12 cellular contexts compared by ENCODE assay signal in genomic region chr4:6969826-6970800, GRCh38.
DNase-seq lines count a peak whose midpoint lies in the region; ATAC-seq and TF ChIP-seq lines count a peak whose summit lies in the region.
"Had no signal": no experiment of that assay in that cellular context is flagged by ENCODE, and none has a peak within 500 bp of the region (broad histone marks: within the 10 kb centered on the region; RNA-seq: fewer than 3 reads in every experiment).

No MANE protein-coding gene starts in this region.

- H3K9me3 Mint-ChIP-seq in glutamatergic neuron (ENCODE audit: unreplicated experiment) (peaks cover 2% of the 10 kb centered on the region), endothelial cell (ENCODE audit: unreplicated experiment) (no peaks in the 10 kb centered on the region)
- no peaks in the 10 kb centered on the region for H3K9me3 Mint-ChIP-seq in activated naive CD4-positive, alpha-beta T cell treated with anti-CD3 and anti-CD28 coated beads, Interleukin-2, amount 10 ng/mL, durations not matched to agents 7 days and 5 days
- H3K9me3 Mint-ChIP-seq: CD8-positive, alpha-beta memory T cell had no signal

- TF ChIP-seq CTCF in glutamatergic neuron (IDR thresholded peaks at IDR 0.05; ENCODE audit: partially characterized antibody, unreplicated experiment) (no peak), endothelial cell (IDR thresholded peaks at IDR 0.05; ENCODE audit: unreplicated experiment) (no peak)

- H3K4me3 Mint-ChIP-seq in glutamatergic neuron (ENCODE audit: unreplicated experiment) (no peak overlapping the region), endothelial cell (ENCODE audit: unreplicated experiment) (no peak overlapping the region)
- no peak overlapping the region for H3K4me3 Mint-ChIP-seq in activated naive CD4-positive, alpha-beta T cell treated with anti-CD3 and anti-CD28 coated beads, Interleukin-2, amount 10 ng/mL, durations not matched to agents 7 days and 5 days
- H3K4me3 Mint-ChIP-seq: CD8-positive, alpha-beta memory T cell had no signal

- CTCF ChIA-PET in activated naive CD4-positive, alpha-beta T cell treated with anti-CD3 and anti-CD28 coated beads, Interleukin-2, amount 10 ng/mL, durations not matched to agents 7 days and 5 days (lab: Charles Lee): no interaction called here

- ATAC-seq in GM18502 (IDR thresholded peaks at IDR 0.05; ENCODE audit: poor library complexity, unreplicated experiment) (peak; percentile 80), GM21390 (IDR thresholded peaks at IDR 0.05; ENCODE audit: unreplicated experiment) (peak; percentile 86), HG03175 (IDR thresholded peaks at IDR 0.05; ENCODE audit: unreplicated experiment) (peak; percentile 88)
- ATAC-seq: foreskin keratinocyte, PC-3 had no signal

- DNase-seq in glutamatergic neuron (peak; percentile 47), endothelial cell (ENCODE audit: low spot score) (no peak), pons (ENCODE audit: low spot score) (no peak), globus pallidus (ENCODE audit: low spot score) (no peak)
- no peak for DNase-seq in activated naive CD4-positive, alpha-beta T cell treated with anti-CD3 and anti-CD28 coated beads, Interleukin-2, amount 10 ng/mL, durations not matched to agents 7 days and 5 days
- DNase-seq: activated CD4-positive, alpha-beta T cell treated with anti-CD3 and anti-CD28 coated beads for 4 hours; CD8-positive, alpha-beta memory T cell; foreskin keratinocyte; PC-3 had no signal

- H3K4me1 Mint-ChIP-seq in glutamatergic neuron (ENCODE audit: low read depth, unreplicated experiment) (peaks cover 24% of the 10 kb centered on the region), endothelial cell (ENCODE audit: unreplicated experiment) (peaks cover 19% of the 10 kb centered on the region)
- peaks cover 13% of the 10 kb centered on the region for H3K4me1 Mint-ChIP-seq in activated naive CD4-positive, alpha-beta T cell treated with anti-CD3 and anti-CD28 coated beads, Interleukin-2, amount 10 ng/mL, durations not matched to agents 7 days and 5 days

- H3K27me3 Mint-ChIP-seq in glutamatergic neuron (ENCODE audit: unreplicated experiment) (peaks cover 2% of the 10 kb centered on the region), endothelial cell (ENCODE audit: unreplicated experiment) (peaks cover 6% of the 10 kb centered on the region)
- H3K27me3 Mint-ChIP-seq in activated naive CD4-positive, alpha-beta T cell treated with anti-CD3 and anti-CD28 coated beads, Interleukin-2, amount 10 ng/mL, durations not matched to agents 7 days and 5 days: no peaks in the 10 kb centered on the region
- H3K27me3 Mint-ChIP-seq: CD8-positive, alpha-beta memory T cell had no signal

- H3K36me3 Mint-ChIP-seq in glutamatergic neuron (ENCODE audit: unreplicated experiment): no peaks in the 10 kb centered on the region
- peaks cover 4% of the 10 kb centered on the region for H3K36me3 Mint-ChIP-seq in endothelial cell (ENCODE audit: low read depth, unreplicated experiment)
- H3K36me3 Mint-ChIP-seq in activated naive CD4-positive, alpha-beta T cell treated with anti-CD3 and anti-CD28 coated beads, Interleukin-2, amount 10 ng/mL, durations not matched to agents 7 days and 5 days: peaks cover 15% of the 10 kb centered on the region

- no peak overlapping the region for H3K27ac Mint-ChIP-seq in glutamatergic neuron (ENCODE audit: unreplicated experiment)
- H3K27ac Mint-ChIP-seq in endothelial cell (ENCODE audit: unreplicated experiment): no peak overlapping the region
- H3K27ac Mint-ChIP-seq in activated naive CD4-positive, alpha-beta T cell treated with anti-CD3 and anti-CD28 coated beads, Interleukin-2, amount 10 ng/mL, durations not matched to agents 7 days and 5 days: no peak overlapping the region
